Comparison of ENCODE assay signal across 20 cellular contexts in genomic region chr10:26832960-26833359, GRCh38.
"Had no signal": no experiment of that assay in that cellular context is flagged by ENCODE, and none has a peak within 500 bp of the region (broad histone marks: within the 10 kb centered on the region; RNA-seq: fewer than 3 reads in every experiment).

No MANE protein-coding gene starts in this region.

- H3K4me3 ChIP-seq: left lung, mucosa of descending colon, ovary, sigmoid colon had no signal

- H3K27me3 Mint-ChIP-seq: activated CD4-positive, alpha-beta T cell treated with anti-CD3 and anti-CD28 coated beads, Interleukin-2, amount 10 ng/mL, durations not matched to agents 24 days and 14 days; activated naive CD8-positive, alpha-beta T cell treated with anti-CD3 and anti-CD28 coated beads, Interleukin-2, amount 50 U/mL, for 24 hours; dendritic cell treated with granulocyte-macrophage colony-stimulating factor and Interleukin-4, amounts not matched to agents 40 ng/mL and 50 ng/mL, for 4 days; stimulated activated memory B cell treated with anti-CD40 and anti-IgM and Interleukin-4, amounts not matched to agents 10 μg/mL and 1 μg/mL and 100 μg/mL, for 72 hours had no signal

- H3K36me3 ChIP-seq: left lung, ovary, sigmoid colon had no signal

- H3K9me3 ChIP-seq: left lung, mucosa of descending colon, ovary, sigmoid colon had no signal

- H3K27me3 ChIP-seq: left lung, ovary, sigmoid colon had no signal

- H3K4me3 Mint-ChIP-seq: activated CD4-positive, alpha-beta T cell treated with anti-CD3 and anti-CD28 coated beads, Interleukin-2, amount 10 ng/mL, durations not matched to agents 24 days and 14 days; activated CD8-positive, alpha-beta T cell treated with anti-CD3 and anti-CD28 coated beads, Interleukin-2, amount 10 ng/mL, durations not matched to agents 7 days and 5 days; activated naive CD8-positive, alpha-beta T cell treated with anti-CD3 and anti-CD28 coated beads, Interleukin-2, amount 50 U/mL, for 24 hours; dendritic cell treated with granulocyte-macrophage colony-stimulating factor and Interleukin-4, amounts not matched to agents 40 ng/mL and 50 ng/mL, for 4 days; nephron progenitor cell; stimulated activated memory B cell treated with anti-CD40 and anti-IgM and Interleukin-4, amounts not matched to agents 10 μg/mL and 1 μg/mL and 100 μg/mL, for 72 hours; T-helper 2 cell treated with Interferon-gamma antibody and Interleukin-4, amounts not matched to agents 5 μg/mL and 100 μg/mL, for 36 hours had no signal

- H3K4me1 Mint-ChIP-seq: nephron progenitor cell had no signal

- H3K9me3 Mint-ChIP-seq: dendritic cell treated with granulocyte-macrophage colony-stimulating factor and Interleukin-4, amounts not matched to agents 40 ng/mL and 50 ng/mL, for 4 days; stimulated activated memory B cell treated with anti-CD40 and anti-IgM and Interleukin-4, amounts not matched to agents 10 μg/mL and 1 μg/mL and 100 μg/mL, for 72 hours had no signal

- ATAC-seq: activated CD8-positive, alpha-beta T cell treated with anti-CD3 and anti-CD28 coated beads, Interleukin-2, amount 10 ng/mL, durations not matched to agents 7 days and 5 days; activated naive CD8-positive, alpha-beta T cell treated with anti-CD3 and anti-CD28 coated beads, Interleukin-2, amount 50 U/mL, for 24 hours; left lung; mucosa of descending colon; stimulated activated memory B cell treated with anti-CD40 and anti-IgM and Interleukin-4, amounts not matched to agents 10 μg/mL and 1 μg/mL and 100 μg/mL, for 72 hours had no signal

- H3K27ac Mint-ChIP-seq: activated CD4-positive, alpha-beta T cell treated with anti-CD3 and anti-CD28 coated beads, Interleukin-2, amount 10 ng/mL, durations not matched to agents 24 days and 14 days; activated CD8-positive, alpha-beta T cell treated with anti-CD3 and anti-CD28 coated beads, Interleukin-2, amount 10 ng/mL, durations not matched to agents 7 days and 5 days; activated naive CD8-positive, alpha-beta T cell treated with anti-CD3 and anti-CD28 coated beads, Interleukin-2, amount 50 U/mL, for 24 hours; dendritic cell treated with granulocyte-macrophage colony-stimulating factor and Interleukin-4, amounts not matched to agents 40 ng/mL and 50 ng/mL, for 4 days; stimulated activated memory B cell treated with anti-CD40 and anti-IgM and Interleukin-4, amounts not matched to agents 10 μg/mL and 1 μg/mL and 100 μg/mL, for 72 hours; T-helper 2 cell treated with Interferon-gamma antibody and Interleukin-4, amounts not matched to agents 5 μg/mL and 100 μg/mL, for 36 hours had no signal

- DNase-seq: activated CD4-positive, alpha-beta T cell treated with anti-CD3 and anti-CD28 coated beads, Interleukin-2, amount 10 ng/mL, durations not matched to agents 24 days and 14 days; activated CD4-positive, CD25-positive, alpha-beta regulatory T cell; activated CD8-positive, alpha-beta memory T cell treated with anti-CD3 and anti-CD28 coated beads, Interleukin-2, amount 50 U/mL, for 4 hours; activated CD8-positive, alpha-beta T cell treated with anti-CD3 and anti-CD28 coated beads, Interleukin-2, amount 10 ng/mL, durations not matched to agents 7 days and 5 days; activated naive CD4-positive, alpha-beta T cell; activated naive CD8-positive, alpha-beta T cell treated with anti-CD3 and anti-CD28 coated beads, Interleukin-2, amount 50 U/mL, for 24 hours; activated T-cell treated with anti-CD3 and anti-CD28 coated beads, Interleukin-2, amount 50 U/mL, for 48 hours; aorta; cerebellar nuclear complex; effector memory CD4-positive, alpha-beta T cell; left lung; mucosa of descending colon; nephron progenitor cell; ovary; sigmoid colon; stimulated activated CD4-positive, alpha-beta T cell treated with anti-CD3 and anti-CD28 coated beads, Interleukin-12 subunit alpha, Interleukin-12 subunit beta, amount 100 ng/mL, for 4 hours; stimulated activated CD4-positive, alpha-beta T cell treated with anti-CD3 and anti-CD28 coated beads, Interleukin-2, amount 100 ng/mL, for 24 hours had no signal

- H3K4me1 ChIP-seq: sigmoid colon had no signal

- H3K27ac ChIP-seq: left lung, ovary, sigmoid colon had no signal
